Comparison of ENCODE assay signal across 9 cellular contexts in genomic region chr6:132765560-132765959, GRCh38. TPM values are rescaled to one million over a fixed set of nuclear protein-coding genes. Genes with fewer than 3 reads are reported as not detected.
"Had no signal": no experiment of that assay in that cellular context is flagged by ENCODE, and none has a peak within 500 bp of the region (broad histone marks: within the 10 kb centered on the region; RNA-seq: fewer than 3 reads in every experiment).

No MANE protein-coding gene starts in this region.

- H3K4me3 ChIP-seq: K562 had no signal

- FAIRE-seq: HTR-8/SVneo, K562 had no signal

- DNase-seq: IMR-90, KBM-7, KG1 had no signal

- H3K4me2 ChIP-seq: KMS-11 had no signal

- H3K27ac ChIP-seq: HL-60, KMS-11 had no signal

- H3K9ac ChIP-seq: KMS-11 had no signal

- ATAC-seq: K562 had no signal

RNA-seq across cellular contexts. Expression of gene VNN2, which starts 7.9 kb away (rescaled TPM):
- total RNA-seq: HT-29, IMR-90 had no signal
- polyA plus RNA-seq: IMR-90 had no signal

RNA-seq across cellular contexts. Expression of gene VNN1, which starts 51.7 kb away (rescaled TPM):
- total RNA-seq: IMR-90, K562 had no signal
- polyA plus RNA-seq: IgD-negative memory B cell, K562 had no signal
